In genomic region chr19:23706657-23707056, GRCh38 we compare ENCODE assay signal across 8 cellular contexts.
"Had no signal": no experiment of that assay in that cellular context is flagged by ENCODE, and none has a peak within 500 bp of the region (broad histone marks: within the 10 kb centered on the region; RNA-seq: fewer than 3 reads in every experiment).

No MANE protein-coding gene starts in this region.

- FAIRE-seq: G401.6, GM12878, GM12891, GM12892, GM18507, GM19239 had no signal

- ATAC-seq: GM12878 had no signal

- H3K4me3 ChIP-seq: GM12878 had no signal

- DNase-seq: GDM1, GF-D8 had no signal
